1 cellular context compared by ENCODE assay signal in the genomic region with DNA sequence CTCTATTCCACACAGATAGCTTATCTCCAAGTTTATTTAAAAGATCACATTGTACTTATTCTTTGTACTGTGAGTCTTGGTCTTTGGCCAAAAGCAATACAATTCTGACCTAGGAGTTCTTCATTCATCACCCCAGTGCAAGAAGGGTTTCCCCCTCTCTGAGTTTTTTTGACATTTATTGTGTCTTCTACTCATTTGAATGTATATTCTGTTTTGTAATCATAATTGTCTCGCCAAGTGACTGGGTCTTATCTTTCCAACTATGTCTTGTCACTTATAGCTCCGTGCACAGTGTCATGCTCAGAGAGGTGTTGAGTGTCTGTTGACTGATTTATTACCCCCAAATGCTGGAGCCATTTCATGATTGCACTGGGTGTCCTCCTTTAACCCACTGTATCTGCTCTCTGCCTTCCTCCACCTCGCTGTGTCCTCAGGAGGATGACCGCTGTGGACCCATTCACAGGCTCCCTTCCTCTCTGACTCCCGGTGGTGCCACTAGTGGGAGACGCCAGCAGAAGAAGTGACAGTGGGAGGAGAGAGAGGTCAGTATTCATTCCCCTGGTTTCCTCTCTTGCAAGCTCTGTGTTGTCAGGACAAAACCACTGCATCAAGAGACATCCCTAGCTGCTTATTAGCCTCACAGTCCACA.
TF ChIP-seq lines count a peak whose summit lies in the region.

No MANE protein-coding gene starts in this region.

TF ChIP-seq in HEK293, 187 proteins besides CTCF, POLR2A, EP300 and RAD21 (continued from another document):
- TF ChIP-seq, protein P1, sequence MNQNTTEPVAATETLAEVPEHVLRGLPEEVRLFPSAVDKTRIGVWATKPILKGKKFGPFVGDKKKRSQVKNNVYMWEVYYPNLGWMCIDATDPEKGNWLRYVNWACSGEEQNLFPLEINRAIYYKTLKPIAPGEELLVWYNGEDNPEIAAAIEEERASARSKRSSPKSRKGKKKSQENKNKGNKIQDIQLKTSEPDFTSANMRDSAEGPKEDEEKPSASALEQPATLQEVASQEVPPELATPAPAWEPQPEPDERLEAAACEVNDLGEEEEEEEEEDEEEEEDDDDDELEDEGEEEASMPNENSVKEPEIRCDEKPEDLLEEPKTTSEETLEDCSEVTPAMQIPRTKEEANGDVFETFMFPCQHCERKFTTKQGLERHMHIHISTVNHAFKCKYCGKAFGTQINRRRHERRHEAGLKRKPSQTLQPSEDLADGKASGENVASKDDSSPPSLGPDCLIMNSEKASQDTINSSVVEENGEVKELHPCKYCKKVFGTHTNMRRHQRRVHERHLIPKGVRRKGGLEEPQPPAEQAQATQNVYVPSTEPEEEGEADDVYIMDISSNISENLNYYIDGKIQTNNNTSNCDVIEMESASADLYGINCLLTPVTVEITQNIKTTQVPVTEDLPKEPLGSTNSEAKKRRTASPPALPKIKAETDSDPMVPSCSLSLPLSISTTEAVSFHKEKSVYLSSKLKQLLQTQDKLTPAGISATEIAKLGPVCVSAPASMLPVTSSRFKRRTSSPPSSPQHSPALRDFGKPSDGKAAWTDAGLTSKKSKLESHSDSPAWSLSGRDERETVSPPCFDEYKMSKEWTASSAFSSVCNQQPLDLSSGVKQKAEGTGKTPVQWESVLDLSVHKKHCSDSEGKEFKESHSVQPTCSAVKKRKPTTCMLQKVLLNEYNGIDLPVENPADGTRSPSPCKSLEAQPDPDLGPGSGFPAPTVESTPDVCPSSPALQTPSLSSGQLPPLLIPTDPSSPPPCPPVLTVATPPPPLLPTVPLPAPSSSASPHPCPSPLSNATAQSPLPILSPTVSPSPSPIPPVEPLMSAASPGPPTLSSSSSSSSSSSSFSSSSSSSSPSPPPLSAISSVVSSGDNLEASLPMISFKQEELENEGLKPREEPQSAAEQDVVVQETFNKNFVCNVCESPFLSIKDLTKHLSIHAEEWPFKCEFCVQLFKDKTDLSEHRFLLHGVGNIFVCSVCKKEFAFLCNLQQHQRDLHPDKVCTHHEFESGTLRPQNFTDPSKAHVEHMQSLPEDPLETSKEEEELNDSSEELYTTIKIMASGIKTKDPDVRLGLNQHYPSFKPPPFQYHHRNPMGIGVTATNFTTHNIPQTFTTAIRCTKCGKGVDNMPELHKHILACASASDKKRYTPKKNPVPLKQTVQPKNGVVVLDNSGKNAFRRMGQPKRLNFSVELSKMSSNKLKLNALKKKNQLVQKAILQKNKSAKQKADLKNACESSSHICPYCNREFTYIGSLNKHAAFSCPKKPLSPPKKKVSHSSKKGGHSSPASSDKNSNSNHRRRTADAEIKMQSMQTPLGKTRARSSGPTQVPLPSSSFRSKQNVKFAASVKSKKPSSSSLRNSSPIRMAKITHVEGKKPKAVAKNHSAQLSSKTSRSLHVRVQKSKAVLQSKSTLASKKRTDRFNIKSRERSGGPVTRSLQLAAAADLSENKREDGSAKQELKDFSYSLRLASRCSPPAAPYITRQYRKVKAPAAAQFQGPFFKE (tag by site-specific recombination; IDR thresholded peaks at IDR 0.05; ENCODE audit: borderline replicate concordance): no peak
- TF ChIP-seq ZNF223 (tag by site-specific recombination; IDR thresholded peaks at IDR 0.05): no peak
- no peak for TF ChIP-seq ZNF777 (tag by site-specific recombination; IDR thresholded peaks at IDR 0.05; ENCODE audit: borderline replicate concordance)
- TF ChIP-seq, protein P2, sequence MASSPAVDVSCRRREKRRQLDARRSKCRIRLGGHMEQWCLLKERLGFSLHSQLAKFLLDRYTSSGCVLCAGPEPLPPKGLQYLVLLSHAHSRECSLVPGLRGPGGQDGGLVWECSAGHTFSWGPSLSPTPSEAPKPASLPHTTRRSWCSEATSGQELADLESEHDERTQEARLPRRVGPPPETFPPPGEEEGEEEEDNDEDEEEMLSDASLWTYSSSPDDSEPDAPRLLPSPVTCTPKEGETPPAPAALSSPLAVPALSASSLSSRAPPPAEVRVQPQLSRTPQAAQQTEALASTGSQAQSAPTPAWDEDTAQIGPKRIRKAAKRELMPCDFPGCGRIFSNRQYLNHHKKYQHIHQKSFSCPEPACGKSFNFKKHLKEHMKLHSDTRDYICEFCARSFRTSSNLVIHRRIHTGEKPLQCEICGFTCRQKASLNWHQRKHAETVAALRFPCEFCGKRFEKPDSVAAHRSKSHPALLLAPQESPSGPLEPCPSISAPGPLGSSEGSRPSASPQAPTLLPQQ (tag by site-specific recombination; IDR thresholded peaks at IDR 0.05): peak; percentile 79; the same call in 1 of the 2 replicates
- TF ChIP-seq ZNF514 (tag by site-specific recombination; IDR thresholded peaks at IDR 0.05): no peak
- TF ChIP-seq, protein P3, sequence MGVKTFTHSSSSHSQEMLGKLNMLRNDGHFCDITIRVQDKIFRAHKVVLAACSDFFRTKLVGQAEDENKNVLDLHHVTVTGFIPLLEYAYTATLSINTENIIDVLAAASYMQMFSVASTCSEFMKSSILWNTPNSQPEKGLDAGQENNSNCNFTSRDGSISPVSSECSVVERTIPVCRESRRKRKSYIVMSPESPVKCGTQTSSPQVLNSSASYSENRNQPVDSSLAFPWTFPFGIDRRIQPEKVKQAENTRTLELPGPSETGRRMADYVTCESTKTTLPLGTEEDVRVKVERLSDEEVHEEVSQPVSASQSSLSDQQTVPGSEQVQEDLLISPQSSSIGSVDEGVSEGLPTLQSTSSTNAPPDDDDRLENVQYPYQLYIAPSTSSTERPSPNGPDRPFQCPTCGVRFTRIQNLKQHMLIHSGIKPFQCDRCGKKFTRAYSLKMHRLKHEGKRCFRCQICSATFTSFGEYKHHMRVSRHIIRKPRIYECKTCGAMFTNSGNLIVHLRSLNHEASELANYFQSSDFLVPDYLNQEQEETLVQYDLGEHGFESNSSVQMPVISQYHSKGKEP (tag by site-specific recombination; IDR thresholded peaks at IDR 0.05): peak; percentile 79
- peak; percentile 95 for TF ChIP-seq ZSCAN30 (tag by site-specific recombination; IDR thresholded peaks at IDR 0.05)
- TF ChIP-seq ZFP41 (tag by site-specific recombination; IDR thresholded peaks at IDR 0.05; ENCODE audit: borderline replicate concordance): no peak
- TF ChIP-seq, protein P4, sequence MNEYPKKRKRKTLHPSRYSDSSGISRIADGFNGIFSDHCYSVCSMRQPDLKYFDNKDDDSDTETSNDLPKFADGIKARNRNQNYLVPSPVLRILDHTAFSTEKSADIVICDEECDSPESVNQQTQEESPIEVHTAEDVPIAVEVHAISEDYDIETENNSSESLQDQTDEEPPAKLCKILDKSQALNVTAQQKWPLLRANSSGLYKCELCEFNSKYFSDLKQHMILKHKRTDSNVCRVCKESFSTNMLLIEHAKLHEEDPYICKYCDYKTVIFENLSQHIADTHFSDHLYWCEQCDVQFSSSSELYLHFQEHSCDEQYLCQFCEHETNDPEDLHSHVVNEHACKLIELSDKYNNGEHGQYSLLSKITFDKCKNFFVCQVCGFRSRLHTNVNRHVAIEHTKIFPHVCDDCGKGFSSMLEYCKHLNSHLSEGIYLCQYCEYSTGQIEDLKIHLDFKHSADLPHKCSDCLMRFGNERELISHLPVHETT (tag by site-specific recombination; IDR thresholded peaks at IDR 0.05): peak; percentile 72
- no peak for TF ChIP-seq SCRT2 (tag by site-specific recombination; IDR thresholded peaks at IDR 0.05)
- no peak for TF ChIP-seq ZNF146 (tag by site-specific recombination; IDR thresholded peaks at IDR 0.05)
- peak; percentile 79 for TF ChIP-seq KLF10 (tag by site-specific recombination; IDR thresholded peaks at IDR 0.05)
- TF ChIP-seq ZNF341 (tag by site-specific recombination; IDR thresholded peaks at IDR 0.05; ENCODE audit: low read depth): no peak
- TF ChIP-seq ZNF513 (tag by site-specific recombination; IDR thresholded peaks at IDR 0.05): peak; percentile 53
- no peak for TF ChIP-seq ZNF114 (tag by site-specific recombination; IDR thresholded peaks at IDR 0.05)
- no peak for TF ChIP-seq ZNF311 (tag by site-specific recombination; IDR thresholded peaks at IDR 0.05; ENCODE audit: borderline replicate concordance)
TF ChIP-seq in HEK293: peak in this region for 71.
